In genomic region chr17:81519284-81520020, GRCh38 we compare ENCODE assay signal across 1 cellular context.
TF ChIP-seq lines count a peak whose summit lies in the region.

No MANE protein-coding gene starts in this region.

TF ChIP-seq in HepG2, 621 proteins besides CTCF, POLR2A, EP300 and RAD21 (continued from another document and continues in another):
- TF ChIP-seq DMTF1 (CRISPR knock-in tag; IDR thresholded peaks at IDR 0.05) (0 out of 2 replicates have a peak, but pooled peaks have one; percentile 65), SALL1 (CRISPR knock-in tag; IDR thresholded peaks at IDR 0.05) (peak; percentile 60), ZBTB44 (CRISPR knock-in tag; IDR thresholded peaks at IDR 0.05) (no peak), HCFC1 (IDR thresholded peaks at IDR 0.05; ENCODE audit: low read depth, low read length) (no peak), ATAD3A (CRISPR knock-in tag; IDR thresholded peaks at IDR 0.05) (no peak), GLMP (CRISPR knock-in tag; IDR thresholded peaks at IDR 0.05; ENCODE audit: borderline replicate concordance) (no peak), SNAPC2 (CRISPR knock-in tag; IDR thresholded peaks at IDR 0.05) (no peak), PHF21A (CRISPR knock-in tag; IDR thresholded peaks at IDR 0.05) (no peak), HBP1 (CRISPR knock-in tag; IDR thresholded peaks at IDR 0.05; ENCODE audit: low read depth) (0 out of 2 replicates have a peak, but pooled peaks have one; percentile 10), CENPT (CRISPR knock-in tag; IDR thresholded peaks at IDR 0.05; ENCODE audit: low read depth) (peak; percentile 15; the same call in 1 of the 2 replicates), ZNF597 (CRISPR knock-in tag; IDR thresholded peaks at IDR 0.05) (no peak), HES4 (CRISPR knock-in tag; IDR thresholded peaks at IDR 0.05; ENCODE audit: borderline replicate concordance) (no peak), ZBTB7B (CRISPR knock-in tag; IDR thresholded peaks at IDR 0.05) (peak; percentile 62; the same call in 1 of the 2 replicates), HIC2 (CRISPR knock-in tag; IDR thresholded peaks at IDR 0.05; ENCODE audit: low read depth) (0 out of 2 replicates have a peak, but pooled peaks have one; percentile 29), PAF1 (CRISPR knock-in tag; IDR thresholded peaks at IDR 0.05) (no peak), HNF1A (IDR thresholded peaks at IDR 0.05; ENCODE audit: low read depth) (no peak), HNF1A (CRISPR knock-in tag; IDR thresholded peaks at IDR 0.05; ENCODE audit: borderline replicate concordance) (peak; percentile 36; the same call in 1 of the 2 replicates), ZNF773 (CRISPR knock-in tag; IDR thresholded peaks at IDR 0.05; ENCODE audit: borderline replicate concordance) (no peak), ZFP41 (CRISPR knock-in tag; IDR thresholded peaks at IDR 0.05; ENCODE audit: borderline replicate concordance) (no peak), REPIN1 (CRISPR knock-in tag; IDR thresholded peaks at IDR 0.05; ENCODE audit: borderline replicate concordance, low read depth) (no peak), ZNF30 (CRISPR knock-in tag; IDR thresholded peaks at IDR 0.05) (no peak), PHF5A (CRISPR knock-in tag; IDR thresholded peaks at IDR 0.05; ENCODE audit: low read depth, unreplicated experiment) (no peak), ZC3H13 (CRISPR knock-in tag; IDR thresholded peaks at IDR 0.05) (0 out of 2 replicates have a peak, but pooled peaks have one; percentile 50), ZNF652 (CRISPR knock-in tag; IDR thresholded peaks at IDR 0.05; ENCODE audit: borderline replicate concordance, low read depth) (no peak), CREM (IDR thresholded peaks at IDR 0.05) (no peak), CREM (CRISPR knock-in tag; IDR thresholded peaks at IDR 0.05) (no peak), ZNF296 (CRISPR knock-in tag; conservative IDR thresholded peaks at IDR 0.05) (no peak), USF2 (IDR thresholded peaks at IDR 0.05; ENCODE audit: low read depth, low read length) (no peak), USF2 (CRISPR knock-in tag; IDR thresholded peaks at IDR 0.05; ENCODE audit: borderline replicate concordance) (no peak), ZNF367 (CRISPR knock-in tag; IDR thresholded peaks at IDR 0.05; ENCODE audit: borderline replicate concordance) (no peak), JUND (CRISPR knock-in tag; IDR thresholded peaks at IDR 0.05) (peak; percentile 29; the same call in 1 of the 2 replicates), HNRNPLL (IDR thresholded peaks at IDR 0.05; ENCODE audit: low read depth, low read length, poor library complexity, severe bottlenecking) (no peak), RFXANK (CRISPR knock-in tag; IDR thresholded peaks at IDR 0.05) (no peak), THAP9 (CRISPR knock-in tag; IDR thresholded peaks at IDR 0.05; ENCODE audit: borderline replicate concordance) (no peak), BCLAF1 (IDR thresholded peaks at IDR 0.05) (no peak), LCORL (IDR thresholded peaks at IDR 0.05) (no peak), LCORL (CRISPR knock-in tag; IDR thresholded peaks at IDR 0.05) (peak; percentile 84)
